1 cellular context compared by ENCODE assay signal in the genomic region with DNA sequence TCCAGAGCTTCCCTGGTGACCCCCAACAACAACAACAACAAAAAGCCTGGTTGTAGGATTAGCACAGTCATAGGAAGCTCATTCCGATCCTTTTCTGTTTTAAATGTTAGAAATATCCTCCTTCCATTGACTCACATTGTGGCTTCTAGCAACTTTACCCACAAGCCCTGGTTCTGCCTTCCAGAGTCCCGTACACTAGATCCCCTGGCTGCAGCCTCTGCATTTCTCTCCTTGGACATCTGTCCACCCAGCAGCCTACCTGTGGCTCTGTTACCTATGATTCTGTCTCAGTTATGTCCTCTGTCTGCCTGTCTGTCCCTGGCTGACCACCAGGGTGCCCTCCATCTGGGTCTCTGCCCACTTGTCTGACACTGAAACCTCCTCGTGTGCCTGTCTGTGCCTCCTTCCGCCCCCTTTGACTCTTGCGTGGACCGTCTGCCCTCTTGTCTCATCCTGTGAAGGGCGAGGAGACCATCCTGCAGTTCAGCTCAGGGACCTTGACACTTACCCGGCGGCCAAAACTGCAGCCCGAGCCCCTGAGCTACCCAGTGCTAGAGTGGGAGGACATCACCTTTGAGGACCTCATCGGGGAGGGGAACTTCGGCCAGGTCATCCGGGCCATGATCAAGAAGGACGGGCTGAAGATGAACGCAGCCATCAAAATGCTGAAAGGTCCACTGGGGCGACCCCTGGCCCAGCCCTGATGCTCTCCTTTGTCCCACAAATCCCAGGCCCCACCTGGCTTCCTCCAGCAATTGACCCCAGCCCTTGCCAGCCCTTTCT.
TF ChIP-seq lines count a peak whose summit lies in the region.

No MANE protein-coding gene starts in this region.

TF ChIP-seq in IMR-90, 13 proteins besides CTCF, POLR2A, EP300 and RAD21 (continued from another document):
- TF ChIP-seq, protein P1, sequence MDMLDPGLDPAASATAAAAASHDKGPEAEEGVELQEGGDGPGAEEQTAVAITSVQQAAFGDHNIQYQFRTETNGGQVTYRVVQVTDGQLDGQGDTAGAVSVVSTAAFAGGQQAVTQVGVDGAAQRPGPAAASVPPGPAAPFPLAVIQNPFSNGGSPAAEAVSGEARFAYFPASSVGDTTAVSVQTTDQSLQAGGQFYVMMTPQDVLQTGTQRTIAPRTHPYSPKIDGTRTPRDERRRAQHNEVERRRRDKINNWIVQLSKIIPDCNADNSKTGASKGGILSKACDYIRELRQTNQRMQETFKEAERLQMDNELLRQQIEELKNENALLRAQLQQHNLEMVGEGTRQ (IDR thresholded peaks at IDR 0.05; ENCODE audit: low read depth, low read length), result no peak
- TF ChIP-seq RCOR1 (IDR thresholded peaks at IDR 0.05; ENCODE audit: insufficient replicate concordance, low read length) (no peak), MAFK (IDR thresholded peaks at IDR 0.05; ENCODE audit: low read depth, low read length) (no peak), RFX5 (IDR thresholded peaks at IDR 0.05; ENCODE audit: low read depth, low read length) (no peak), NFE2L2 (IDR thresholded peaks at IDR 0.05; ENCODE audit: low read depth, low read length) (no peak), SMC3 (IDR thresholded peaks at IDR 0.05; ENCODE audit: low read depth, low read length) (no peak), BHLHE40 (IDR thresholded peaks at IDR 0.05; ENCODE audit: low read depth, low read length) (no peak), CHD1 (IDR thresholded peaks at IDR 0.05; ENCODE audit: low read depth, low read length) (no peak), MAZ (IDR thresholded peaks at IDR 0.05; ENCODE audit: borderline replicate concordance, low read depth, low read length) (no peak)
